8 cellular contexts compared by ENCODE assay signal in the genomic region with DNA sequence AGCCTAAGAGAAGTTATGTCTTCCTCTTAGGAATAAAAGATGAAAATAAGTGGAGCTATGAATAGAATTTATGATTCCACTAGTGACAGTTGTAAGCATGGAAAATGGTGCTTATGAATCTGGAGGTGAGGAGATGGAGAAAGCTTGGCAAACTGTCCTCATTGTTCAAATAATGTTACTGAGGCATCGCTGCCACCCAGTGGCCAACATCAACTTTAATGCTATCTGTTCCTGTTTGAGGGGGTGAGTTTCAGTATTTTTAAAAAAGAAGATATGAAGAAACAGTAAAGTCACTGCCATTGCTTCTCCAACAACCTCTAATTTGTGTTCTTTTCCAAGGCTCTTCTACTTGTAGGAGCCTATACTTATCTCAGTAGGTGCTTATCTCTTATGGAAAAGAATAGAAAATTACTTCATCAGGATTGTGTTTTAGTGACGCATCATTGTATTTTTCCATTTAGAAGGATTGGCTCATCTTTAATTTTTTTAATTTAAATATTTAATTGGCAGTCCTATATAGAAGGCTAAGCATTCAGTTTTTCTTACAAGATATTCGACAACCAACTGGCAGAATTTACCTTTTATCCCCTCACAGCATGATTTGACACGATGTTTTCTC.
DNase-seq lines count a peak whose midpoint lies in the region; ATAC-seq, FAIRE-seq and TF ChIP-seq lines count a peak whose summit lies in the region.

No MANE protein-coding gene starts in this region.

- no peaks in the 10 kb centered on the region for H4K20me1 ChIP-seq in MM.1S (ENCODE audit: insufficient read depth, low read length)

- H3K4me1 ChIP-seq in MM.1S (ENCODE audit: low read length) (no peaks in the 10 kb centered on the region), lung (ENCODE audit: control insufficient read depth in 2 of 2, insufficient read depth in 2 of 2, low read length in 2 of 2) (no peaks in the 10 kb centered on the region)

- H3K4me3 ChIP-seq in MM.1S (ENCODE audit: low read length) = no peak overlapping the region
- H3K4me3 ChIP-seq in lung = no peak overlapping the region

- H3K27ac ChIP-seq in MM.1S (ENCODE audit: low read length) (no peak overlapping the region), lung (ENCODE audit: low read depth in 1 of 2, low read length in 1 of 2) (no peak overlapping the region)

- no peaks in the 10 kb centered on the region for H3K9me2 ChIP-seq in MM.1S (replicated peaks; ENCODE audit: insufficient read depth, low read length)

- H3K9ac ChIP-seq in MM.1S (ENCODE audit: low read length) = no peak overlapping the region

- H3K9me3 ChIP-seq in MM.1S (replicated peaks; ENCODE audit: insufficient read depth, low read length) = no peaks in the 10 kb centered on the region
- no peaks in the 10 kb centered on the region for H3K9me3 ChIP-seq in lung (ENCODE audit: control insufficient read depth in 2 of 2, insufficient read depth in 1 of 2, low read length in 1 of 2)

- no peak for FAIRE-seq in urothelium cell line (lab: Jason Lieb, UNC)

- DNase-seq in GM03348 (ENCODE audit: low spot score) (peak; percentile 65), MM.1S (peak; percentile 42), SKM-1 treated with dmso at 0.1 percent for 144 hours (lab: John Stamatoyannopoulos, UW; ENCODE audit: unreplicated experiment) (peak; percentile 57), dermis microvascular lymphatic vessel endothelial cell (ENCODE audit: low read depth in 2 of 2) (peak; percentile 48 to 78), lung (ENCODE audit: low spot score) (no peak), urothelium cell line (ENCODE audit: low spot score) (peak; percentile 33), cortex of kidney (lab: John Stamatoyannopoulos, UW) (no peak)

- TF ChIP-seq CTCF in MM.1S (IDR thresholded peaks at IDR 0.05; ENCODE audit: low read length) = peak; percentile 60
- TF ChIP-seq CTCF in lung (IDR thresholded peaks at IDR 0.05; ENCODE audit: control extremely low read depth, extremely low read depth) = peak; percentile 16

- ATAC-seq in GM21723 (IDR thresholded peaks at IDR 0.05; ENCODE audit: unreplicated experiment) (peak; percentile 85), lung (ENCODE audit: insufficient read depth, low FRiP score) (no peak)

- no peak overlapping the region for H3K4me2 ChIP-seq in MM.1S (ENCODE audit: low read depth, low read length)

- H3K27me3 ChIP-seq in MM.1S (replicated peaks; ENCODE audit: insufficient read depth, low read length) = no peaks in the 10 kb centered on the region
- no peaks in the 10 kb centered on the region for H3K27me3 ChIP-seq in lung (ENCODE audit: control insufficient read depth, insufficient read depth)

- no peaks in the 10 kb centered on the region for H3F3A ChIP-seq in MM.1S (ENCODE audit: insufficient read depth, low read length)

- no peaks in the 10 kb centered on the region for H3K79me2 ChIP-seq in MM.1S (ENCODE audit: low read length)

- no peaks in the 10 kb centered on the region for H3K36me3 ChIP-seq in MM.1S (replicated peaks; ENCODE audit: insufficient read depth, low read length)
- H3K36me3 ChIP-seq in lung (ENCODE audit: control insufficient read depth in 2 of 2, insufficient read depth in 2 of 2, low read length in 2 of 2) = no peaks in the 10 kb centered on the region

- WGBS in lung, 2 donors = 69 to 72% methylated on average over 4 of the region's 4 CpGs

- no peak overlapping the region for H2AFZ ChIP-seq in MM.1S (ENCODE audit: low read length)

Comparison
In these comparisons a context has a peak if more than half of its experiments do, and no peak if none do; other contexts are left out.
1. DNase-seq: peak in GM03348 (single experiment), MM.1S (single experiment), SKM-1 treated with dmso at 0.1 percent for 144 hours (single experiment), dermis microvascular lymphatic vessel endothelial cell (2 of 2) and urothelium cell line (single experiment); none in lung (single experiment) and cortex of kidney (single experiment).